8 cellular contexts compared by ENCODE assay signal in genomic region chr19:42251572-42251990, GRCh38. TPM values are rescaled to one million over a fixed set of nuclear protein-coding genes. Genes with fewer than 3 reads are reported as not detected.
DNase-seq lines count a peak whose midpoint lies in the region; ATAC-seq and TF ChIP-seq lines count a peak whose summit lies in the region.

No MANE protein-coding gene starts in this region.

- CTCF ChIA-PET in A673 (lab: Charles Lee): interaction anchor here (0.6 to 2.7 kb wide), 3 partner anchors 28 to 97 kb away, joined by 3 to 12 read pairs (median 6); no protein-coding TSS in a partner anchor

- no peaks in the 10 kb centered on the region for H3K9me3 ChIP-seq in A673 (ENCODE audit: low read depth, low read length, poor library complexity, severe bottlenecking)

- H3K4me1 ChIP-seq in A673 (ENCODE audit: insufficient read depth, low read length, poor library complexity, severe bottlenecking): peaks cover 59% of the 10 kb centered on the region

- no peaks in the 10 kb centered on the region for H3K9me3 Mint-ChIP-seq in nephron progenitor cell

- peaks cover 45% of the 10 kb centered on the region for H3K4me1 Mint-ChIP-seq in nephron progenitor cell

- H3K27me3 ChIP-seq in A673 (replicated peaks; ENCODE audit: insufficient read depth, low read depth, low read length, poor library complexity): no peaks in the 10 kb centered on the region
- no peaks in the 10 kb centered on the region for H3K27me3 ChIP-seq in dorsolateral prefrontal cortex

- no peak for ATAC-seq in HG02885 (IDR thresholded peaks at IDR 0.05; ENCODE audit: poor library complexity, unreplicated experiment)
- no peak for ATAC-seq in GM19328 (IDR thresholded peaks at IDR 0.05; ENCODE audit: unreplicated experiment)
- no peak for ATAC-seq in HG03378 (IDR thresholded peaks at IDR 0.05; ENCODE audit: unreplicated experiment)

- POLR2A ChIA-PET in A673 (lab: Charles Lee; ENCODE audit: low non-redundant PET): interaction anchor here (0.6 kb wide), 1 partner anchor 31 kb away, joined by 4 read pairs; no protein-coding TSS in a partner anchor

- no peaks in the 10 kb centered on the region for H3K27me3 Mint-ChIP-seq in nephron progenitor cell (ENCODE audit: low read depth, poor library complexity)

- H3K4me3 ChIP-seq in A673 (ENCODE audit: low read depth, low read length, poor library complexity, severe bottlenecking) (peak overlapping the region; percentile 91), dorsolateral prefrontal cortex (peak overlapping the region; percentile 80 to 100 (median 97))

- DNase-seq in A673 (ENCODE audit: low spot score): peak; percentile 22
- peak; percentile 7 for DNase-seq in LoVo (ENCODE audit: low spot score)
- DNase-seq in dorsolateral prefrontal cortex: no peak
- DNase-seq in nephron progenitor cell: no peak
- no peak for DNase-seq in OCI-M1 (lab: John Stamatoyannopoulos, UW)

- peak overlapping the region; percentile 97 for H3K27ac Mint-ChIP-seq in nephron progenitor cell

- H3K36me3 ChIP-seq in A673 (ENCODE audit: insufficient read depth, low read length, poor library complexity, severe bottlenecking): peaks cover 23% of the 10 kb centered on the region

- H3K36me3 Mint-ChIP-seq in nephron progenitor cell (ENCODE audit: low read depth): peaks cover 5% of the 10 kb centered on the region

- peak overlapping the region; percentile 95 for H3K4me3 Mint-ChIP-seq in nephron progenitor cell

- BruUV-seq in A673 (replicated peaks; lab: Mats Ljungman, UMichigan): no TSS peak

- intact Hi-C loops in A673 (cut with micrococcal nuclease; ENCODE audit: unreplicated experiment) (loop anchor here (2.0 kb wide), 1 partner anchor 29 kb away; no protein-coding TSS in a partner anchor), dorsolateral prefrontal cortex (cut with DNase I) (no loop called here)

- TF ChIP-seq CTCF in A673 (conservative IDR thresholded peaks at IDR 0.05; ENCODE audit: low read depth, low read length) (no peak), dorsolateral prefrontal cortex (IDR thresholded peaks at IDR 0.05 in 54 of 56, conservative IDR thresholded peaks at IDR 0.05 in 2 of 56; ENCODE audit: low read depth in 1 of 56, partially characterized antibody in 56 of 56) (no peak), nephron progenitor cell (IDR thresholded peaks at IDR 0.05) (no peak)

- H3K27ac ChIP-seq in A673 (ENCODE audit: low read depth, low read length, poor library complexity, severe bottlenecking) (peak overlapping the region; percentile 83), dorsolateral prefrontal cortex (peak overlapping the region; percentile 91 to 100 (median 99))

RNA-seq across cellular contexts. Expression of gene ERF, which starts 3.3 kb away (rescaled TPM):
- total RNA-seq in A673 (2021) (149 and 164 TPM in 2 replicates), dorsolateral prefrontal cortex (100 to 1,000 TPM in 3 of 120 experiments, 10 to 100 TPM in 117; 22.2 to 145 (median 47.8) TPM)

RNA-seq across cellular contexts. Expression of gene GSK3A, which starts 9.2 kb away (rescaled TPM):
- total RNA-seq in A673 (2021) (67.8 and 70.1 TPM in 2 replicates), dorsolateral prefrontal cortex (100 to 1,000 TPM in 36 of 120 experiments, 10 to 100 TPM in 84; 60.1 to 130 (median 91.3) TPM)

RNA-seq across cellular contexts. Expression of gene CIC, which starts 17.5 kb away (rescaled TPM):
- total RNA-seq in A673 (2021): 75.8 and 80.3 TPM in 2 replicates
- 100 to 1,000 TPM in 70 of 120 experiments, 10 to 100 TPM in 50; 76.5 to 169 (median 103) TPM for total RNA-seq in dorsolateral prefrontal cortex

RNA-seq across cellular contexts. Expression of gene ZNF526, which starts 31.5 kb away (rescaled TPM):
- total RNA-seq in A673 (2021): 17.4 and 21.3 TPM in 2 replicates
- total RNA-seq in dorsolateral prefrontal cortex: 10 to 100 TPM in 3 of 120 experiments, 1 to 10 TPM in 117; 5.3 to 12.0 (median 7.5) TPM

RNA-seq across cellular contexts. Expression of gene DEDD2, which starts 34.1 kb away (rescaled TPM):
- total RNA-seq in A673 (2021) (32.1 and 35.2 TPM in 2 replicates), dorsolateral prefrontal cortex (10 to 100 TPM; 24.6 to 71.4 (median 34.2) TPM)

Comparison
In these comparisons a context has a peak if more than half of its experiments do, and no peak if none do; other contexts are left out.
1. DNase-seq: peak in A673 (single experiment) and LoVo (single experiment); none in dorsolateral prefrontal cortex (0 of 10), nephron progenitor cell (single experiment) and OCI-M1 (single experiment).